In genomic region chr2:143029141-143029540, GRCh38 we compare ENCODE assay signal across 17 cellular contexts.
"Had no signal": no experiment of that assay in that cellular context is flagged by ENCODE, and none has a peak within 500 bp of the region (broad histone marks: within the 10 kb centered on the region; RNA-seq: fewer than 3 reads in every experiment).

No MANE protein-coding gene starts in this region.

- DNase-seq: activated CD4-positive, alpha-beta T cell treated with anti-CD3 and anti-CD28 coated beads, Interleukin-2, amount 50 U/mL, for 1 hour; activated CD4-positive, CD25-positive, alpha-beta regulatory T cell; activated naive CD4-positive, alpha-beta T cell treated with Interleukin-2 at 50 U/mL for 16 hours; activated naive CD8-positive, alpha-beta T cell treated with anti-CD3 and anti-CD28 coated beads, Interleukin-2, amount 50 U/mL, for 24 hours; colonic mucosa; gastrocnemius medialis; heart left ventricle; immature natural killer cell; left cardiac atrium; midbrain; ovary; right lobe of liver; stimulated activated naive CD8-positive, alpha-beta T cell treated with anti-CD3 and anti-CD28 coated beads, Interleukin-15, Interleukin-2, amounts not matched to agents 100 U/mL and 50 U/mL, for 24 hours had no signal

- H3K4me1 ChIP-seq: ascending aorta, colonic mucosa, gastrocnemius medialis, neural progenitor cell, right lobe of liver had no signal

- ATAC-seq: activated naive CD8-positive, alpha-beta T cell treated with anti-CD3 and anti-CD28 coated beads, Interleukin-2, amount 50 U/mL, for 24 hours; gastrocnemius medialis; heart left ventricle; left cardiac atrium; right lobe of liver; stimulated activated naive CD8-positive, alpha-beta T cell treated with anti-CD3 and anti-CD28 coated beads, Interleukin-15, Interleukin-2, amounts not matched to agents 100 U/mL and 50 U/mL, for 24 hours had no signal

- H3K4me3 ChIP-seq: ascending aorta, colonic mucosa, esophagus muscularis mucosa, gastrocnemius medialis, heart left ventricle, lung, neural progenitor cell, ovary, right lobe of liver had no signal

- H3K27me3 ChIP-seq: ascending aorta, colonic mucosa, gastrocnemius medialis, ovary, right lobe of liver had no signal

- H3K27ac ChIP-seq: ascending aorta, colonic mucosa, esophagus muscularis mucosa, gastrocnemius medialis, neural progenitor cell, ovary, right lobe of liver had no signal
